ENCODE assay signal across 8 cellular contexts in the genomic region with DNA sequence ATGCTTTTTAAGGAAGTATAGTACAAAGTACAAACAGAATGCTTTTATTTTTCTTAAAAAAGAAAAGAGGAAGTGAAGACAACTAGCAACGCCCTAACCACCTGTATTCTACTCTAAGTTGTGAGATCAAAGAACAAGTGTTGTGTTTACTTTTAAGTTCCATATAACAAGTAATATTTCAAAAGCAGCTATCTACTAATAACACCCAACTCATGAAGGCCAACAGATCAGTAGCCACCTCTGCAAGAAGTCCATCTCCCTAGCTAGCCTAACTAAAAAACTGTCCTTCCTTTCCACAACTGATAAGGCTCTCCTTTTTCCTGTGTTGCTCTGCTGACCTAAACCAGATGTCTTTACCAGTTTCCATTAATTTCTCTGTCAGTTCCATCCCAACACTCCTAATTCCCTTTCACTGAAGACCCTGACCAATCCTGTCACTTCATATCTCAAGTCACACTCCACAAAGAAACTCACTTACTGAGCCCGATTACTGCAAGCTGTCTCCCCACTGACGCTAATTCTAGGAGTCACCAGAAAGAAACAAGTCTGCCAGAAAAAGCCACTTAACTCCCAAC. TPM values are rescaled to one million over a fixed set of nuclear protein-coding genes. Genes with fewer than 3 reads are reported as not detected.
DNase-seq lines count a peak whose midpoint lies in the region; ATAC-seq and TF ChIP-seq lines count a peak whose summit lies in the region.

No MANE protein-coding gene starts in this region.

- in situ Hi-C loops in GM13977 (cut with MboI; ENCODE audit: low pct_unique_long_range_greater_than_20kb, low sequenced_read_pairs, unreplicated experiment) = no loop called here

- H3K36me3 ChIP-seq in KMS-11 (ENCODE audit: insufficient read depth) (peaks cover 7% of the 10 kb centered on the region; the same call in 1 of the 2 replicates), colonic mucosa (no peaks in the 10 kb centered on the region)

- H3K27ac ChIP-seq in KMS-11 = no peak overlapping the region; the same call in 1 of the 2 replicates
- H3K27ac ChIP-seq in colonic mucosa = peak overlapping the region; percentile 72

- H3K9me3 ChIP-seq in colonic mucosa = no peaks in the 10 kb centered on the region

- H3K4me3 ChIP-seq in KMS-11 (IDR thresholded peaks at IDR 0.05; ENCODE audit: insufficient read depth, low read depth, low read length) = no peak overlapping the region
- H3K4me3 ChIP-seq in colonic mucosa = no peak overlapping the region

- H3K4me2 ChIP-seq in KMS-11 = peak overlapping the region; percentile 23; the same call in 1 of the 2 replicates

- intact Hi-C loops in colonic mucosa (cut with DNase I) = no loop called here

- H3K9ac ChIP-seq in KMS-11 = no peak overlapping the region
- H3K9ac ChIP-seq in colonic mucosa (ENCODE audit: low read depth in 2 of 2, low read length in 2 of 2) = peak overlapping the region in 1 of 2 donors; percentile 38

- DNase-seq in GM13977 (ENCODE audit: low spot score) = peak; percentile 52
- no peak for DNase-seq in colonic mucosa
- no peak for DNase-seq in cerebellar cortex (ENCODE audit: low spot score)
- no peak for DNase-seq in stimulated activated CD4-positive, alpha-beta T cell treated with anti-CD3 and anti-CD28 coated beads, Interleukin-4, amount 100 ng/mL, for 4 hours
- DNase-seq in midbrain (lab: John Stamatoyannopoulos, UW) = no peak
- DNase-seq in NK-92 (lab: John Stamatoyannopoulos, UW; ENCODE audit: unreplicated experiment) = no peak

- peaks cover 8% of the 10 kb centered on the region; the same call in 1 of the 2 replicates for H4K20me1 ChIP-seq in KMS-11 (ENCODE audit: insufficient read depth)

- H2AFZ ChIP-seq in KMS-11 (ENCODE audit: low read depth) = no peak overlapping the region

- TF ChIP-seq CTCF in GM13977 (IDR thresholded peaks at IDR 0.05; ENCODE audit: extremely low read depth, insufficient read depth, missing control alignments) (no peak), KMS-11 (conservative IDR thresholded peaks at IDR 0.05; ENCODE audit: low read depth, low read length) (no peak), colonic mucosa (IDR thresholded peaks at IDR 0.05) (no peak)

- peak; percentile 96 for ATAC-seq in GM21619 (IDR thresholded peaks at IDR 0.05; ENCODE audit: unreplicated experiment)

- peaks cover 53% of the 10 kb centered on the region for H3K4me1 ChIP-seq in KMS-11 (ENCODE audit: low read depth, poor library complexity, severe bottlenecking)
- H3K4me1 ChIP-seq in colonic mucosa = no peaks in the 10 kb centered on the region

- peaks cover 88% of the 10 kb centered on the region for H3K79me2 ChIP-seq in KMS-11 (ENCODE audit: insufficient read depth, low read depth)

- no peaks in the 10 kb centered on the region for H3K27me3 ChIP-seq in KMS-11 (ENCODE audit: insufficient read depth, low read depth)
- H3K27me3 ChIP-seq in colonic mucosa = no peaks in the 10 kb centered on the region

RNA-seq across cellular contexts. Expression of a gene that starts 26.9 kb away (rescaled TPM):
- total RNA-seq in colonic mucosa = 10 to 100 TPM; 36.4 to 49.4 TPM
